9 cellular contexts compared by ENCODE assay signal in the genomic region with DNA sequence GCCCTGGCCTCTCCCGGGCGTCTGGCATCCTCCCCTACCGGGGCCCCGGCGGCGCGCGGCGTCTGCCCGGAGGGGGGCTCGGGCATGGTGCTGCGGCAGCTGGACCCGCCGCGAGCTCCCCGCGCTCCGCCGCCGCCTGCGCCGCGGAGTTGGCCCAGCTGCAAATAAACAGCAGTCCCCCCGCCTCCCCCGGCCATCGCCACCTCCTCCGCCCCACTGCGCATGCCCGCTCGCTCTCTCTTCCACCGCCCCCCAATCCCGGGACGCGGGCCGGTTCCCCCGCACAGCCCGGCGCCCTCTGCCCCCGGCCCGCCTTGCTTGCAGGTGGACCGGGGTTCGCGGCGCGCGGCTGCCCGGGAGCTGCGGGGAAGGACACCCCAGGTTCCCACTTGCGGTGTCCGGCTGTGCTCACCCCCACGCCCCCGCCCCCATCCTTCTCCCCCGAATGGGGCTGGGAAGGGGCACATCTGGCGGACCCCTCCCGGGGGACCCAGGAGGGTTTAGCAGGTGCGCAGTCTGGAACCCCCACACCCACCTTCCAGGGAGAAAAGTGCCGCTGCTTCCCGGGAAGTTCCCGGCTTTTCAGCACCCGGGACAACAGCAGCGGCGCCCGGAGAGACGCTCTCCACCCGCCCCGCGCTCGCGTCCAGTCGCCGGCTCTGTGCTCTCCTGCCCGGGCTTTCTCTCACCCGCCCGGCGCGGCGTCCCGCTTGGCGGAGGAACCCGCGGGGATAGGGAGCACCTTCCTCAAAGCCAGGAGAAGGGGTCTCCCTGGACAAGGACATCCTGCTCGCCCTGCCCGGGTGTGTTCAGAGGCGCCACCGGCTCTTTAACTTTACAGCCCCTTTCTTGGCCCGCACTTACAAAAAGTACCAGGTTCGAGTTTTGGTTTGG. TPM values are rescaled to one million over a fixed set of nuclear protein-coding genes. Genes with fewer than 3 reads are reported as not detected.
A peak's percentile ranks its signal among the peaks of the same experiment; 100 is the strongest.
DNase-seq lines count a peak whose midpoint lies in the region; ATAC-seq, FAIRE-seq and TF ChIP-seq lines count a peak whose summit lies in the region.
"Had no signal": no experiment of that assay in that cellular context is flagged by ENCODE, and none has a peak within 500 bp of the region (broad histone marks: within the 10 kb centered on the region; RNA-seq: fewer than 3 reads in every experiment).

A gene (minus strand): TSS at position 170 of the 894 bp plus-strand sequence. CDS start 191 bp downstream, outside the sequence.

- ATAC-seq in activated CD4-positive, alpha-beta T cell treated with anti-CD3 and anti-CD28 coated beads for 36 hours = no peak
- no peak for ATAC-seq in GM18858 (IDR thresholded peaks at IDR 0.05; ENCODE audit: unreplicated experiment)

- peak within 1 kb of the TSS; percentile 96 for H2AFZ ChIP-seq in MM.1S (ENCODE audit: low read length)

- FAIRE-seq in GM12891 (lab: Jason Lieb, UNC) = no peak
- FAIRE-seq: endometrium had no signal

- peaks cover 14% of the 10 kb centered on the region for H3K4me1 Mint-ChIP-seq in activated CD4-positive, alpha-beta T cell treated with anti-CD3 and anti-CD28 coated beads for 36 hours

- H3K36me3 ChIP-seq in MM.1S (replicated peaks; ENCODE audit: insufficient read depth, low read length) (no peaks in the 10 kb centered on the region), right atrium auricular region (no peaks in the 10 kb centered on the region)

- no peaks in the 10 kb centered on the region for H3K36me3 Mint-ChIP-seq in activated CD4-positive, alpha-beta T cell treated with anti-CD3 and anti-CD28 coated beads for 36 hours (ENCODE audit: low read depth)

- TF ChIP-seq CTCF in MM.1S (IDR thresholded peaks at IDR 0.05; ENCODE audit: low read length) (no peak), right atrium auricular region (IDR thresholded peaks at IDR 0.05) (no peak)

- peaks cover 3% of the 10 kb centered on the region for H3K9me3 Mint-ChIP-seq in activated CD4-positive, alpha-beta T cell treated with anti-CD3 and anti-CD28 coated beads for 36 hours (ENCODE audit: low read depth)

- H3K9me2 ChIP-seq in MM.1S (replicated peaks; ENCODE audit: insufficient read depth, low read length) = no peaks in the 10 kb centered on the region

- TF ChIP-seq POLR2A in GM12891 (IDR thresholded peaks at IDR 0.05; ENCODE audit: low read depth, low read length) = no peak

- peak within 1 kb of the TSS; percentile 71 for H3K27ac ChIP-seq in MM.1S (ENCODE audit: low read length)
- H3K27ac ChIP-seq in right atrium auricular region = peak within 1 kb of the TSS; percentile 92 to 94

- H3K9ac ChIP-seq in MM.1S (ENCODE audit: low read length) = peak within 1 kb of the TSS; percentile 78

- peak within 1 kb of the TSS; percentile 95 for H3K4me3 ChIP-seq in MM.1S (ENCODE audit: low read length)
- H3K4me3 ChIP-seq in right atrium auricular region = peak within 1 kb of the TSS; percentile 64 to 75

- peak; percentile 7 for DNase-seq in activated CD4-positive, alpha-beta T cell treated with anti-CD3 and anti-CD28 coated beads for 36 hours
- DNase-seq in activated CD4-positive, alpha-beta T cell treated with anti-CD3 and anti-CD28 coated beads for 4 hours = no peak
- DNase-seq in MM.1S (peak; percentile 69), amniotic epithelial cell (ENCODE audit: low read depth) (peak; percentile 56), right atrium auricular region (ENCODE audit: low spot score) (peak; percentile 70), posterior cingulate gyrus (peak; percentile 61 to 95 (median 76)), GM12891 (ENCODE audit: insufficient read length, low spot score) (no peak)

- H3K4me3 Mint-ChIP-seq in activated CD4-positive, alpha-beta T cell treated with anti-CD3 and anti-CD28 coated beads for 36 hours = no peak within 1 kb of the TSS

- peaks cover 30% of the 10 kb centered on the region for H3K27me3 Mint-ChIP-seq in activated CD4-positive, alpha-beta T cell treated with anti-CD3 and anti-CD28 coated beads for 36 hours

- H3K27ac Mint-ChIP-seq in activated CD4-positive, alpha-beta T cell treated with anti-CD3 and anti-CD28 coated beads for 36 hours = no peak within 1 kb of the TSS

- H3K4me2 ChIP-seq in MM.1S (ENCODE audit: low read depth, low read length) = peak within 1 kb of the TSS; percentile 81

- H4K20me1 ChIP-seq in MM.1S (ENCODE audit: insufficient read depth, low read length) = no peaks in the 10 kb centered on the region

- peaks cover 17% of the 10 kb centered on the region for H3F3A ChIP-seq in MM.1S (ENCODE audit: insufficient read depth, low read length)

- intact Hi-C loops in activated CD4-positive, alpha-beta T cell treated with anti-CD3 and anti-CD28 coated beads for 36 hours (cut with DNase I, micrococcal nuclease) = no loop called here
- intact Hi-C loops in posterior cingulate gyrus (cut with DNase I) = loop anchor here (5.0 kb wide), 1 partner anchor 232 kb away; no protein-coding TSS in a partner anchor

- POLR2A ChIA-PET in activated CD4-positive, alpha-beta T cell treated with anti-CD3 and anti-CD28 coated beads for 36 hours (lab: Charles Lee) = no interaction called here

- CTCF ChIA-PET in activated CD4-positive, alpha-beta T cell treated with anti-CD3 and anti-CD28 coated beads for 36 hours (lab: Charles Lee) = no interaction called here

- H3K27me3 ChIP-seq in MM.1S (replicated peaks; ENCODE audit: insufficient read depth, low read length) (no peaks in the 10 kb centered on the region), right atrium auricular region (no peaks in the 10 kb centered on the region)

- H3K9me3 ChIP-seq in MM.1S (replicated peaks; ENCODE audit: insufficient read depth, low read length) (no peaks in the 10 kb centered on the region), right atrium auricular region (peaks cover 0 to 4% of the 10 kb centered on the region in 2 donors)

- peaks cover 34% of the 10 kb centered on the region for H3K79me2 ChIP-seq in MM.1S (ENCODE audit: low read length)

- H3K4me1 ChIP-seq in MM.1S (ENCODE audit: low read length) (no peaks in the 10 kb centered on the region), right atrium auricular region (peaks cover 0 to 24% of the 10 kb centered on the region in 2 donors)

TF ChIP-seq in GM12891, 5 proteins besides CTCF, POLR2A, EP300 and RAD21:
- no peak for TF ChIP-seq SPI1 (IDR thresholded peaks at IDR 0.05; ENCODE audit: low read depth, low read length)
- no peak for TF ChIP-seq TAF1 (IDR thresholded peaks at IDR 0.05; ENCODE audit: low read depth, low read length)
- no peak for TF ChIP-seq POLR2AphosphoS5 (IDR thresholded peaks at IDR 0.05; ENCODE audit: low read depth, low read length)
- TF ChIP-seq PAX5 (IDR thresholded peaks at IDR 0.05; ENCODE audit: insufficient read depth, low read length, severe bottlenecking) = no peak
- TF ChIP-seq POU2F2 (IDR thresholded peaks at IDR 0.05; ENCODE audit: low read depth, low read length) = no peak

RNA-seq across cellular contexts. Expression of the gene that starts here (rescaled TPM):
- under 1 TPM; 0.04 to 0.30 TPM for total RNA-seq in activated CD4-positive, alpha-beta T cell treated with anti-CD3 and anti-CD28 coated beads for 36 hours
- 10 to 100 TPM; 60.1 to 60.3 TPM for total RNA-seq in right atrium auricular region
- 0.10 TPM for polyA plus RNA-seq in GM12891 (2012; ENCODE audit: low read depth, missing spikeins)

Comparison
In these comparisons a context has a peak if more than half of its experiments do, and no peak if none do; other contexts are left out.
1. RNA of the gene that starts here (total RNA-seq): 60.1 to 60.3 TPM in right atrium auricular region; 0.04 to 0.30 TPM in activated CD4-positive, alpha-beta T cell treated with anti-CD3 and anti-CD28 coated beads for 36 hours; every median in the first group is over 10 times any median in the second.
2. Peak in DNase-seq in activated CD4-positive, alpha-beta T cell treated with anti-CD3 and anti-CD28 coated beads for 36 hours; RNA of the gene not detected or under 1 TPM.
3. DNase-seq: peak in MM.1S (single experiment), amniotic epithelial cell (single experiment), right atrium auricular region (single experiment) and posterior cingulate gyrus (10 of 10); none in activated CD4-positive, alpha-beta T cell treated with anti-CD3 and anti-CD28 coated beads for 4 hours (0 of 2) and GM12891 (single experiment).